In the genomic region with DNA sequence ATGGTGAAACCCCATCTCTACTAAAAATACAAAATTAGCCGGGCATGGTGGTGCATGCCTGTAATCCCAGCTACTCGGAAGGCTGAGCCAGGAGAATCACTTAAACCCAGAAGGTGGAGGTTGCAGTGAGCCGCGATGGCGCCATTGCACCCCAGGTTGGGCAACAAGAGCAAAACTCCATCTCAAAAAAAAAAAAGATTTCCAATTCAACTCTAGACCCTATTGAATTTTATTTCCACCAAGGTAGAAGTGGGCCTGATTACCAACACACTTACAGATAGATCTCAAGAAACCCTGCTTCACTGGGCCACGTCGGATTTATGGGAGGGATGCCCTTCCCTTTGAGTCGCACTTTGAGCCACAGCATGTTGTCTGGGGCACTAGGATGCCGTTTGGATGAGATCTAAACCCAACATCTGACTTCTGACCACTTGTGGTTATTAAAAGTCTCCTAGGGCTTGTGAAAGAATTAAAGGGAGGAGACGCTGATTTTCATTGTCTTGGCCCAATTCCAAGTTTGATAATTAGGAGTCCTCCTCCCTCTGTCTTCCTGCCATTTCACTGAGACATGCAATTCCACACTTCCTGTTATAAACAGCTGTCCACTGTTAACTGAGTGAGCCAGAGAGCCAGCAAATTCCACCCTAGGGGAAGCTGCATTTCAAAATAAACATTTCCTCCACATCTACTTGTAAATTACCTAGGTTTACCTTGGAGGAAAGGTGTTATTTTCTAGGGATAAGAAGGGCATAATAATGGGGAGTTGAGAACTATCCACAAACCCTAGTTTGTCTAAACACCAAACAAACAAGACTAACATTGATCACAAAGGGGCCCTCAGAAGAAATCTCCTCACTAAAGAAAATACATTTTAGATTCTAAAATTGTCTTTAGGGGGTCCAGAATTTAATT, we compare ENCODE assay signal across 9 cellular contexts. TPM values are rescaled to one million over a fixed set of nuclear protein-coding genes. Genes with fewer than 3 reads are reported as not detected.
DNase-seq lines count a peak whose midpoint lies in the region; ATAC-seq and TF ChIP-seq lines count a peak whose summit lies in the region.
"Had no signal": no experiment of that assay in that cellular context is flagged by ENCODE, and none has a peak within 500 bp of the region (broad histone marks: within the 10 kb centered on the region; RNA-seq: fewer than 3 reads in every experiment).

No MANE protein-coding gene starts in this region.

- no peaks in the 10 kb centered on the region for H3K9me2 ChIP-seq in HCT116 (ENCODE audit: insufficient read depth)

- H3K4me3 ChIP-seq in HCT116 (replicated peaks in 1 of 2; ENCODE audit: low read depth in 1 of 2, low read length in 2 of 2) = no peak overlapping the region

- peak overlapping the region; percentile 48 for H3K4me2 ChIP-seq in HCT116 (ENCODE audit: low read length)

- CTCF ChIA-PET in HCT116 (lab: Charles Lee) = interaction anchor here (3.6 kb wide), 1 partner anchor 27 kb away, joined by 22 read pairs; no protein-coding TSS in a partner anchor

- H3K4me1 Mint-ChIP-seq in progenitor cell of endocrine pancreas (ENCODE audit: low read depth) = peaks cover 25% of the 10 kb centered on the region
- peaks cover 4% of the 10 kb centered on the region for H3K4me1 Mint-ChIP-seq in T-helper 17 cell
- H3K4me1 Mint-ChIP-seq in activated T-cell treated with anti-CD3 and anti-CD28 coated beads, Interleukin-2, amount 50 U/mL, for 72 hours (ENCODE audit: low read depth) = peaks cover 7% of the 10 kb centered on the region

- no peak for TF ChIP-seq POLR2A in HCT116 (IDR thresholded peaks at IDR 0.05; ENCODE audit: borderline replicate concordance, extremely low read depth, insufficient read depth, insufficient read length)
- no peak for TF ChIP-seq POLR2A in erythroblast (IDR thresholded peaks at IDR 0.05; ENCODE audit: low read length)

- no peaks in the 10 kb centered on the region for H3K9me3 Mint-ChIP-seq in progenitor cell of endocrine pancreas (ENCODE audit: low read depth)
- no peaks in the 10 kb centered on the region for H3K9me3 Mint-ChIP-seq in activated T-cell treated with anti-CD3 and anti-CD28 coated beads, Interleukin-2, amount 50 U/mL, for 72 hours
- H3K9me3 Mint-ChIP-seq: neural crest cell had no signal

- H3K27ac ChIP-seq in HCT116 (ENCODE audit: low read depth, low read length) = peak overlapping the region; percentile 22; the same call in 1 of the 2 replicates

- H3K27me3 Mint-ChIP-seq in progenitor cell of endocrine pancreas (no peaks in the 10 kb centered on the region), T-helper 17 cell (peaks cover 7% of the 10 kb centered on the region)
- H3K27me3 Mint-ChIP-seq in activated T-cell treated with anti-CD3 and anti-CD28 coated beads, Interleukin-2, amount 50 U/mL, for 72 hours (ENCODE audit: low read depth) = no peaks in the 10 kb centered on the region

- peaks cover 25 to 40% of the 10 kb centered on the region in 2 experiments for H3K4me1 ChIP-seq in HCT116 (ENCODE audit: control insufficient read depth in 1 of 2, insufficient read depth in 2 of 2, low read length in 2 of 2)

- POLR2A ChIA-PET in HCT116 (lab: Charles Lee) = no interaction called here

- H3K9ac ChIP-seq in HCT116 (ENCODE audit: low read length) = no peak overlapping the region

- RAD21 ChIA-PET in HCT116 (lab: Charles Lee; ENCODE audit: low non-redundant PET in 1 of 2, low total read pairs in 2 of 2, uncharacterized antibody in 2 of 2, unreplicated experiment in 2 of 2) = no interaction called here

- no peaks in the 10 kb centered on the region for H3K27me3 ChIP-seq in HCT116 (ENCODE audit: insufficient read depth, low read length)

- H3K4me3 Mint-ChIP-seq in progenitor cell of endocrine pancreas (ENCODE audit: low read depth) (no peak overlapping the region), T-helper 17 cell (no peak overlapping the region)
- no peak overlapping the region for H3K4me3 Mint-ChIP-seq in activated T-cell treated with anti-CD3 and anti-CD28 coated beads, Interleukin-2, amount 50 U/mL, for 72 hours
- H3K4me3 Mint-ChIP-seq: neural crest cell had no signal

- peak; percentile 21; the same call in 1 of the 2 replicates for ATAC-seq in HCT116
- no peak for ATAC-seq in T-helper 17 cell
- ATAC-seq in HG03342 (IDR thresholded peaks at IDR 0.05; ENCODE audit: unreplicated experiment) = no peak
- ATAC-seq in activated T-cell treated with anti-CD3 and anti-CD28 coated beads, Interleukin-2, amount 50 U/mL, for 72 hours (replicated peaks in 1 of 2) = no peak
- no peak for ATAC-seq in HG03139 (IDR thresholded peaks at IDR 0.05; ENCODE audit: unreplicated experiment)

- intact Hi-C loops in HCT116 (cut with micrococcal nuclease) = no loop called here

- no peaks in the 10 kb centered on the region for H3K9me3 ChIP-seq in HCT116 (ENCODE audit: control insufficient read depth in 1 of 2, insufficient read depth in 1 of 2, low read depth in 1 of 2, low read length in 2 of 2)
- no peaks in the 10 kb centered on the region for H3K9me3 ChIP-seq in T-helper 17 cell (ENCODE audit: control insufficient read depth, low read length, poor library complexity, severe bottlenecking)

- TF ChIP-seq RAD21 in HCT116 (IDR thresholded peaks at IDR 0.05; ENCODE audit: low read depth) = no peak

- H3K36me3 Mint-ChIP-seq in progenitor cell of endocrine pancreas (ENCODE audit: insufficient read depth) (no peaks in the 10 kb centered on the region), T-helper 17 cell (ENCODE audit: low read depth) (no peaks in the 10 kb centered on the region)
- H3K36me3 Mint-ChIP-seq in activated T-cell treated with anti-CD3 and anti-CD28 coated beads, Interleukin-2, amount 50 U/mL, for 72 hours (ENCODE audit: insufficient read depth in 2 of 2) = no peaks in the 10 kb centered on the region

- no peaks in the 10 kb centered on the region for H3K36me3 ChIP-seq in HCT116 (ENCODE audit: control insufficient read depth in 1 of 2, insufficient read depth in 2 of 2, low read length in 2 of 2)

- H3K27ac Mint-ChIP-seq in progenitor cell of endocrine pancreas (peak overlapping the region; percentile 92), T-helper 17 cell (no peak overlapping the region)
- no peak overlapping the region for H3K27ac Mint-ChIP-seq in activated T-cell treated with anti-CD3 and anti-CD28 coated beads, Interleukin-2, amount 50 U/mL, for 72 hours

- no peaks in the 10 kb centered on the region for H3K79me2 ChIP-seq in HCT116 (ENCODE audit: insufficient read depth, low read length)

- peak; percentile 37 for DNase-seq in HCT116 (ENCODE audit: low read depth, low spot score)
- peak; percentile 89 for DNase-seq in NCI-H82 (lab: John Stamatoyannopoulos, UW)
- DNase-seq in erythroblast (lab: John Stamatoyannopoulos, UW) = peak; percentile 8 to 41
- no peak for DNase-seq in progenitor cell of endocrine pancreas (ENCODE audit: low spot score, unreplicated experiment)
- no peak for DNase-seq in T-helper 17 cell
- DNase-seq in activated T-cell treated with anti-CD3 and anti-CD28 coated beads, Interleukin-2, amount 50 U/mL, for 72 hours = no peak

- TF ChIP-seq CTCF in HCT116 (IDR thresholded peaks at IDR 0.05 in 2 of 3, conservative IDR thresholded peaks at IDR 0.05 in 1 of 3; ENCODE audit: borderline replicate concordance in 1 of 3, insufficient read depth in 1 of 3, low read depth in 2 of 3, low read length in 2 of 3) (no peak), progenitor cell of endocrine pancreas (IDR thresholded peaks at IDR 0.05; ENCODE audit: unreplicated experiment) (no peak)

- peak overlapping the region; percentile 67 for H2AFZ ChIP-seq in HCT116 (ENCODE audit: low read depth, low read length, poor library complexity, severe bottlenecking)

- BruUV-seq in HCT116 (replicated peaks; lab: Mats Ljungman, UMichigan) = no TSS peak

- H4K20me1 ChIP-seq in HCT116 (ENCODE audit: insufficient read depth) = no peaks in the 10 kb centered on the region

TF ChIP-seq in HCT116, 20 proteins besides CTCF, POLR2A, EP300 and RAD21 (continues in another document):
- TF ChIP-seq SIN3A (IDR thresholded peaks at IDR 0.05; ENCODE audit: low read depth) (no peak), SRF (IDR thresholded peaks at IDR 0.05; ENCODE audit: low read depth) (no peak), YY1 (IDR thresholded peaks at IDR 0.05; ENCODE audit: extremely low read depth, insufficient replicate concordance, low read depth, low read length) (peak; percentile 18), JUND (IDR thresholded peaks at IDR 0.05) (no peak), SP1 (IDR thresholded peaks at IDR 0.05; ENCODE audit: low read depth) (peak; percentile 37; the same call in 1 of the 2 replicates), FOSL1 (IDR thresholded peaks at IDR 0.05; ENCODE audit: low read depth) (no peak), ZNF274 (IDR thresholded peaks at IDR 0.05; ENCODE audit: low read depth, low read length) (no peak), EZH2phosphoT487 (IDR thresholded peaks at IDR 0.05; ENCODE audit: borderline replicate concordance) (no peak), EZH2 (IDR thresholded peaks at IDR 0.05) (no peak), CEBPB (IDR thresholded peaks at IDR 0.05; ENCODE audit: low read depth) (peak; percentile 49; the same call in 1 of the 2 replicates), MAX (IDR thresholded peaks at IDR 0.05) (peak; percentile 27; the same call in 1 of the 2 replicates), POLR2AphosphoS5 (IDR thresholded peaks at IDR 0.05; ENCODE audit: low read depth, low read length) (peak; percentile 22; the same call in 1 of the 2 replicates), EGR1 (IDR thresholded peaks at IDR 0.05; ENCODE audit: low read depth) (no peak)
- TF ChIP-seq, protein P1, sequence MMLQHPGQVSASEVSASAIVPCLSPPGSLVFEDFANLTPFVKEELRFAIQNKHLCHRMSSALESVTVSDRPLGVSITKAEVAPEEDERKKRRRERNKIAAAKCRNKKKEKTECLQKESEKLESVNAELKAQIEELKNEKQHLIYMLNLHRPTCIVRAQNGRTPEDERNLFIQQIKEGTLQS (IDR thresholded peaks at IDR 0.05) = no peak

RNA-seq across cellular contexts. Expression of gene RERE, which starts 5.2 kb away (rescaled TPM):
- 40.6 TPM for total RNA-seq in HCT116 (2021; ENCODE audit: unreplicated experiment)
- polyA plus RNA-seq in HCT116 (2012) = 17.0 and 18.3 TPM in 2 replicates
- 308 and 329 TPM in 2 replicates for total RNA-seq in progenitor cell of endocrine pancreas
- 100 to 1,000 TPM; 102 to 108 TPM for total RNA-seq in T-helper 17 cell
- total RNA-seq in activated T-cell treated with anti-CD3 and anti-CD28 coated beads, Interleukin-2, amount 50 U/mL, for 72 hours = 100 to 1,000 TPM in 1 of 2 donors, 10 to 100 TPM in 1; 98.7 to 105 TPM

RNA-seq across cellular contexts. Expression of gene ENO1, which starts 55.8 kb away (rescaled TPM):
- total RNA-seq in HCT116 (2021; ENCODE audit: unreplicated experiment) = 2,334 TPM
- 4,054 and 4,544 TPM in 2 replicates for polyA plus RNA-seq in HCT116 (2012)
- total RNA-seq in progenitor cell of endocrine pancreas = 444 and 493 TPM in 2 replicates
- total RNA-seq in T-helper 17 cell = 100 to 1,000 TPM; 322 to 380 TPM
- total RNA-seq in activated T-cell treated with anti-CD3 and anti-CD28 coated beads, Interleukin-2, amount 50 U/mL, for 72 hours = 1,000 to 10,000 TPM; 1,803 to 1,841 TPM

Comparison
In these comparisons a context has a peak if more than half of its experiments do, and no peak if none do; other contexts are left out.
1. DNase-seq: peak in HCT116 (single experiment), NCI-H82 (single experiment) and erythroblast (2 of 2); none in progenitor cell of endocrine pancreas (single experiment), T-helper 17 cell (0 of 3) and activated T-cell treated with anti-CD3 and anti-CD28 coated beads, Interleukin-2, amount 50 U/mL, for 72 hours (0 of 2).